Comparison of ENCODE assay signal across 13 cellular contexts in the genomic region with DNA sequence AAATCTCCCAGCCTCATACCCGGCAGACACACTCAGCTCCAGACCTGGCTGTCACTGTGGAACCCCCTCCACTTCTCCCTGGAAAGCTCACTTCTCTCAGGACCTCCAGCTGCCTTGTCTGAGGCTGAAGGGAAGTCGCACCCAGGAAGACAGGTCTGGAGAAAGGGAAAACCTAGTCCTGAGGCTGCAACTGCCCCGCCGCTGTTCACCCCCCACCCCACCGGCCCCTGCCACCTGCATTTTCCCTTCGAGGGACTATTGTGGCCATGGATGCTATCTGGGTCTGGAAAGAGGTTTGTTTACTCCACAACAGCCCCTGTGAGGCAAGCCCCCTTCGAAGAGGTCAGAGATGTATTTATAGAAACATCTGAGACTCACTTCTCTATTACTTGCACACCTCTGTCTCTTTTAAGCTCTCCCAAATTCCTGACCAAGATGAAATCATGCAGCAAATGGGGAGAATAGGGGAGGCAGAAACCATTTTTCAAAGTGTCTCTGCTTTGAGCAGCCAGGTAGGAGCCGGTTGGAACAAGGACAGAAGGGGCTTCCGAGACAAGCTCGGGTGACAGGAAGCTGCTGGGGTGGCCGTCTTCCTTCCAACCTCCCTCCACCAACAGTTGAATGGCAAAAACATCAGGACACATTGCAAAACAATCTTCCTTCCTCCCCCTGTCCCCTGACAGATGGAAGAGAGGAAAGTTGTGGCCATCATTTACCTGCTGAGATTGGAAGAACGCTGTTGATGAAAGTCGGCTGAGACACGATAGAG. TPM values are rescaled to one million over a fixed set of nuclear protein-coding genes. Genes with fewer than 3 reads are reported as not detected.
DNase-seq lines count a peak whose midpoint lies in the region; ATAC-seq and TF ChIP-seq lines count a peak whose summit lies in the region.
"Had no signal": no experiment of that assay in that cellular context is flagged by ENCODE, and none has a peak within 500 bp of the region (broad histone marks: within the 10 kb centered on the region; RNA-seq: fewer than 3 reads in every experiment).

No MANE protein-coding gene starts in this region.

- 0 out of 2 replicates have a peak overlapping the region, but pooled peaks have one; percentile 25 for H2AFZ ChIP-seq in Loucy (ENCODE audit: low read length)

- H3K27ac Mint-ChIP-seq in activated CD4-positive, alpha-beta T cell treated with anti-CD3 and anti-CD28 coated beads, Interleukin-2, amount 10 ng/mL, durations not matched to agents 7 days and 5 days: no peak overlapping the region
- H3K27ac Mint-ChIP-seq in effector memory CD8-positive, alpha-beta T cell: peak overlapping the region; percentile 80 to 91
- H3K27ac Mint-ChIP-seq in Caco-2 (ENCODE audit: unreplicated experiment): no peak overlapping the region

- H4K20me1 ChIP-seq in Loucy (ENCODE audit: insufficient read depth, low read length, poor library complexity, severe bottlenecking): no peaks in the 10 kb centered on the region

- H3K36me3 ChIP-seq in Loucy (ENCODE audit: insufficient read depth, low read length) (no peaks in the 10 kb centered on the region), neutrophil (no peaks in the 10 kb centered on the region), Caco-2 (ENCODE audit: control insufficient read depth, insufficient read depth, low read length) (no peaks in the 10 kb centered on the region)
- H3K36me3 ChIP-seq: gastroesophageal sphincter had no signal

- peaks cover 35% of the 10 kb centered on the region for H3K4me1 ChIP-seq in Loucy (ENCODE audit: insufficient read depth, low read length, poor library complexity, severe bottlenecking)
- peaks cover 15 to 30% of the 10 kb centered on the region in 2 experiments for H3K4me1 ChIP-seq in neutrophil (ENCODE audit: control insufficient read depth in 1 of 2, insufficient read depth in 1 of 2, low read depth in 1 of 2, low read length in 1 of 2)
- no peaks in the 10 kb centered on the region for H3K4me1 ChIP-seq in Caco-2

- no peak for DNase-seq in activated CD4-positive, alpha-beta T cell treated with anti-CD3 and anti-CD28 coated beads, Interleukin-2, amount 10 ng/mL, durations not matched to agents 7 days and 5 days
- DNase-seq in activated CD4-positive, alpha-beta T cell treated with anti-CD3 and anti-CD28 coated beads for 4 hours: no peak
- DNase-seq in effector memory CD8-positive, alpha-beta T cell: no peak
- no peak for DNase-seq in Caco-2
- DNase-seq in HPDE6-E6E7 (ENCODE audit: extremely low spot score): no peak
- DNase-seq: anterior cingulate cortex; DMS53; effector CD8-positive, alpha-beta T cell; SW 1271 had no signal

- peaks cover 10% of the 10 kb centered on the region for H3K27me3 Mint-ChIP-seq in activated CD4-positive, alpha-beta T cell treated with anti-CD3 and anti-CD28 coated beads, Interleukin-2, amount 10 ng/mL, durations not matched to agents 7 days and 5 days
- H3K27me3 Mint-ChIP-seq in effector memory CD8-positive, alpha-beta T cell: no peaks in the 10 kb centered on the region
- H3K27me3 Mint-ChIP-seq in Caco-2 (ENCODE audit: insufficient read depth, unreplicated experiment): no peaks in the 10 kb centered on the region

- CTCF ChIA-PET in activated CD4-positive, alpha-beta T cell treated with anti-CD3 and anti-CD28 coated beads, Interleukin-2, amount 10 ng/mL, durations not matched to agents 7 days and 5 days (lab: Charles Lee): interaction anchor here (0.8 to 1.3 kb wide), 2 partner anchors 11 to 133 kb away, joined by 3 to 4 read pairs; no protein-coding TSS in a partner anchor
- CTCF ChIA-PET in Caco-2 (lab: Charles Lee): no interaction called here

- peak overlapping the region; percentile 28 for H3K9ac ChIP-seq in Loucy (ENCODE audit: low read depth, low read length, poor library complexity, severe bottlenecking)

- POLR2A ChIA-PET in activated CD4-positive, alpha-beta T cell treated with anti-CD3 and anti-CD28 coated beads, Interleukin-2, amount 10 ng/mL, durations not matched to agents 7 days and 5 days (lab: Charles Lee): interaction anchor here (0.6 kb wide), 1 partner anchor 263 kb away, joined by 5 read pairs; no protein-coding TSS in a partner anchor
- POLR2A ChIA-PET in Caco-2 (lab: Charles Lee): no interaction called here

- H3K79me2 ChIP-seq in Loucy (ENCODE audit: insufficient read depth, low read length): no peaks in the 10 kb centered on the region

- peaks cover 2% of the 10 kb centered on the region for H3K36me3 Mint-ChIP-seq in activated CD4-positive, alpha-beta T cell treated with anti-CD3 and anti-CD28 coated beads, Interleukin-2, amount 10 ng/mL, durations not matched to agents 7 days and 5 days (ENCODE audit: low read depth)
- no peaks in the 10 kb centered on the region for H3K36me3 Mint-ChIP-seq in effector memory CD8-positive, alpha-beta T cell (ENCODE audit: insufficient read depth)
- H3K36me3 Mint-ChIP-seq in Caco-2 (ENCODE audit: insufficient read depth, unreplicated experiment): no peaks in the 10 kb centered on the region

- H3K9me3 ChIP-seq in Loucy (ENCODE audit: insufficient read depth, low read depth, low read length) (no peaks in the 10 kb centered on the region), neutrophil (no peaks in the 10 kb centered on the region), Caco-2 (no peaks in the 10 kb centered on the region)
- H3K9me3 ChIP-seq: gastroesophageal sphincter had no signal

- no peak for TF ChIP-seq CTCF in Loucy (conservative IDR thresholded peaks at IDR 0.05; ENCODE audit: low read length)
- no peak for TF ChIP-seq CTCF in neutrophil (IDR thresholded peaks at IDR 0.05)
- TF ChIP-seq CTCF in Caco-2 (IDR thresholded peaks at IDR 0.05; ENCODE audit: insufficient read depth in 1 of 2, low read depth in 1 of 2, low read length in 1 of 2, severe bottlenecking in 1 of 2, unreplicated experiment in 1 of 2): no peak

- intact Hi-C loops in Caco-2 (cut with micrococcal nuclease; ENCODE audit: unreplicated experiment): no loop called here

- peak overlapping the region; percentile 43 for H3K27ac ChIP-seq in neutrophil
- H3K27ac ChIP-seq: gastroesophageal sphincter had no signal

- H3K27me3 ChIP-seq in Loucy (ENCODE audit: insufficient read depth, low read length, poor library complexity, severe bottlenecking) (no peaks in the 10 kb centered on the region), neutrophil (no peaks in the 10 kb centered on the region), Caco-2 (replicated peaks; ENCODE audit: control insufficient read depth, insufficient read depth, low read length) (no peaks in the 10 kb centered on the region)
- H3K27me3 ChIP-seq: gastroesophageal sphincter had no signal

- H3K4me1 Mint-ChIP-seq in activated CD4-positive, alpha-beta T cell treated with anti-CD3 and anti-CD28 coated beads, Interleukin-2, amount 10 ng/mL, durations not matched to agents 7 days and 5 days: peaks cover 13% of the 10 kb centered on the region
- peaks cover 18 to 32% of the 10 kb centered on the region in 2 donors for H3K4me1 Mint-ChIP-seq in effector memory CD8-positive, alpha-beta T cell (ENCODE audit: low read depth in 2 of 2)
- H3K4me1 Mint-ChIP-seq in Caco-2 (ENCODE audit: low read depth, unreplicated experiment): peaks cover 5% of the 10 kb centered on the region

- no peaks in the 10 kb centered on the region for H3F3A ChIP-seq in Loucy (ENCODE audit: low read depth)

- H3K4me2 ChIP-seq in Loucy (ENCODE audit: low read depth, low read length, poor library complexity, severe bottlenecking): peak overlapping the region; percentile 56

- no peaks in the 10 kb centered on the region for H3K9me3 Mint-ChIP-seq in activated CD4-positive, alpha-beta T cell treated with anti-CD3 and anti-CD28 coated beads, Interleukin-2, amount 10 ng/mL, durations not matched to agents 7 days and 5 days
- H3K9me3 Mint-ChIP-seq in effector memory CD8-positive, alpha-beta T cell: no peaks in the 10 kb centered on the region
- no peaks in the 10 kb centered on the region for H3K9me3 Mint-ChIP-seq in Caco-2 (ENCODE audit: unreplicated experiment)

- no peak for ATAC-seq in effector memory CD8-positive, alpha-beta T cell (replicated peaks)
- ATAC-seq in GM18519 (IDR thresholded peaks at IDR 0.05; ENCODE audit: low FRiP score, unreplicated experiment): no peak
- ATAC-seq: gastroesophageal sphincter had no signal

- no TSS peak for BruUV-seq in Caco-2 (replicated peaks; lab: Mats Ljungman, UMichigan)

- H3K4me3 Mint-ChIP-seq in activated CD4-positive, alpha-beta T cell treated with anti-CD3 and anti-CD28 coated beads, Interleukin-2, amount 10 ng/mL, durations not matched to agents 7 days and 5 days: peak overlapping the region; percentile 47
- peak overlapping the region; percentile 68 to 89 for H3K4me3 Mint-ChIP-seq in effector memory CD8-positive, alpha-beta T cell
- H3K4me3 Mint-ChIP-seq in Caco-2 (ENCODE audit: unreplicated experiment): no peak overlapping the region

- peak overlapping the region; percentile 16 for H3K4me3 ChIP-seq in Loucy (ENCODE audit: low read length, poor library complexity, severe bottlenecking)
- peak overlapping the region; percentile 30 to 33 for H3K4me3 ChIP-seq in neutrophil (ENCODE audit: low read depth in 1 of 2, low read length in 1 of 2)
- no peak overlapping the region for H3K4me3 ChIP-seq in Caco-2 (ENCODE audit: low read depth, low read length)
- H3K4me3 ChIP-seq: gastroesophageal sphincter had no signal

- no peaks in the 10 kb centered on the region for H3K9me2 ChIP-seq in Loucy (replicated peaks; ENCODE audit: low read depth, low read length)

RNA-seq across cellular contexts. Expression of a gene that starts 0.5 kb away (rescaled TPM):
- total RNA-seq in activated CD4-positive, alpha-beta T cell treated with anti-CD3 and anti-CD28 coated beads, Interleukin-2, amount 10 ng/mL, durations not matched to agents 7 days and 5 days: 1 to 10 TPM; 3.3 to 4.3 TPM
- 0.26 TPM in 1 of 2 replicates, not detected in the other for total RNA-seq in Caco-2 (2022)

Comparison
In these comparisons a context has a peak if more than half of its experiments do, and no peak if none do; other contexts are left out.
1. H3K27ac Mint-ChIP-seq: peak in effector memory CD8-positive, alpha-beta T cell (2 of 2); none in activated CD4-positive, alpha-beta T cell treated with anti-CD3 and anti-CD28 coated beads, Interleukin-2, amount 10 ng/mL, durations not matched to agents 7 days and 5 days (single experiment) and Caco-2 (single experiment).